ENCODE assay signal across 1 cellular context in genomic region chr4:13484045-13484748, GRCh38.
TF ChIP-seq lines count a peak whose summit lies in the region.

TSS of gene RAB28 (minus strand) at chr4:13484340.

TF ChIP-seq in K562, 482 proteins besides CTCF, POLR2A, EP300 and RAD21 (continued from another document and continues in another):
- TF ChIP-seq VEZF1 (CRISPR knock-in tag; IDR thresholded peaks at IDR 0.05) = peak; percentile 98
- peak; percentile 64 for TF ChIP-seq PHF8 (IDR thresholded peaks at IDR 0.05; ENCODE audit: borderline replicate concordance, low read length)
- TF ChIP-seq SIN3B (IDR thresholded peaks at IDR 0.05; ENCODE audit: low read depth) = peak; percentile 31; the same call in 1 of the 2 replicates
- peak; percentile 27; the same call in 1 of the 2 replicates for TF ChIP-seq ZBTB7A (IDR thresholded peaks at IDR 0.05; ENCODE audit: borderline replicate concordance, control insufficient read depth, low read depth, low read length)
- peak; percentile 70 for TF ChIP-seq CXXC5 (CRISPR knock-in tag; IDR thresholded peaks at IDR 0.05)
- no peak for TF ChIP-seq KDM4B (IDR thresholded peaks at IDR 0.05; ENCODE audit: borderline replicate concordance in 2 of 2, low read depth in 1 of 2)
- TF ChIP-seq TRIM24 (IDR thresholded peaks at IDR 0.05) = peak in 1 of 2 experiments; percentile 28; a peak in 1 of 4 replicates
- TF ChIP-seq EWSR1 (IDR thresholded peaks at IDR 0.05; ENCODE audit: borderline replicate concordance, low read depth, partially characterized antibody) = no peak
- peak in 1 of 2 experiments; percentile 65; a peak in 3 of 4 replicates for TF ChIP-seq MNT (conservative IDR thresholded peaks at IDR 0.05)
- peak; percentile 89 for TF ChIP-seq NFIC (IDR thresholded peaks at IDR 0.05)
- peak; percentile 67 to 94 (median 90) for TF ChIP-seq YY1 (IDR thresholded peaks at IDR 0.05; ENCODE audit: borderline replicate concordance in 1 of 3, control insufficient read depth in 1 of 3, extremely low read depth in 1 of 3, insufficient read depth in 3 of 3, insufficient read length in 1 of 3, insufficient replicate concordance in 2 of 3, low read depth in 1 of 3, low read length in 2 of 3)
- TF ChIP-seq SMC3 (conservative IDR thresholded peaks at IDR 0.05; ENCODE audit: insufficient read depth, low read depth, low read length) = no peak
- TF ChIP-seq NR2C2 (CRISPR knock-in tag; IDR thresholded peaks at IDR 0.05) = no peak
- TF ChIP-seq NR2C2 (tag; IDR thresholded peaks at IDR 0.05) = peak; percentile 60
- peak in 1 of 2 experiments; percentile 0 for TF ChIP-seq E2F6 (IDR thresholded peaks at IDR 0.05; ENCODE audit: borderline replicate concordance in 1 of 2, extremely low read depth in 1 of 2, insufficient read depth in 1 of 2, insufficient read length in 1 of 2, low read depth in 1 of 2, low read length in 1 of 2, poor library complexity in 1 of 2, severe bottlenecking in 1 of 2)
- peak; percentile 49 for TF ChIP-seq RBBP5 (IDR thresholded peaks at IDR 0.05; ENCODE audit: borderline replicate concordance, insufficient read depth, low read length, poor library complexity, severe bottlenecking)
- TF ChIP-seq NCOR1 (IDR thresholded peaks at IDR 0.05) = no peak
- peak; percentile 100 for TF ChIP-seq ATF7 (IDR thresholded peaks at IDR 0.05)
- no peak for TF ChIP-seq HDAC8 (tag; IDR thresholded peaks at IDR 0.05)
- no peak for TF ChIP-seq ZNF609 (CRISPR knock-in tag; IDR thresholded peaks at IDR 0.05; ENCODE audit: borderline replicate concordance)
- 0 out of 2 replicates have a peak, but pooled peaks have one; percentile 6 for TF ChIP-seq ESRRA (IDR thresholded peaks at IDR 0.05; ENCODE audit: borderline replicate concordance, low read depth)
- TF ChIP-seq ATF3 (IDR thresholded peaks at IDR 0.05) = peak; percentile 20; the same call in 1 of the 2 replicates
- TF ChIP-seq ATF3 (CRISPR knock-in tag; conservative IDR thresholded peaks at IDR 0.05) = 0 out of 2 replicates have a peak, but pooled peaks have one; percentile 21
- peak; percentile 42 for TF ChIP-seq POLR2B (IDR thresholded peaks at IDR 0.05; ENCODE audit: low read depth, partially characterized antibody)
- no peak for TF ChIP-seq TFE3 (CRISPR knock-in tag; IDR thresholded peaks at IDR 0.05)
- peak; percentile 22 for TF ChIP-seq NEUROD1 (IDR thresholded peaks at IDR 0.05; ENCODE audit: borderline replicate concordance, low read depth, low read length, partially characterized antibody)
- TF ChIP-seq TFAM (CRISPR knock-in tag; conservative IDR thresholded peaks at IDR 0.05) = no peak
- 0 out of 2 replicates have a peak, but pooled peaks have one; percentile 54 for TF ChIP-seq NBN (IDR thresholded peaks at IDR 0.05; ENCODE audit: low read depth)
- TF ChIP-seq HNRNPK (IDR thresholded peaks at IDR 0.05; ENCODE audit: low read depth, low read length, poor library complexity, severe bottlenecking) = no peak
- peak; percentile 79 for TF ChIP-seq NRF1 (conservative IDR thresholded peaks at IDR 0.05 in 1 of 2, IDR thresholded peaks at IDR 0.05 in 1 of 2)
- peak; percentile 48 for TF ChIP-seq KDM5B (IDR thresholded peaks at IDR 0.05; ENCODE audit: insufficient replicate concordance, low read depth, low read length)
- no peak for TF ChIP-seq ZBTB1 (CRISPR knock-in tag; IDR thresholded peaks at IDR 0.05; ENCODE audit: borderline replicate concordance, low read depth)
- TF ChIP-seq TFAP4 (CRISPR knock-in tag; IDR thresholded peaks at IDR 0.05; ENCODE audit: borderline replicate concordance) = peak; percentile 55; the same call in 1 of the 2 replicates
- TF ChIP-seq NONO (IDR thresholded peaks at IDR 0.05; ENCODE audit: low read depth in 2 of 2, low read length in 1 of 2) = peak in 1 of 2 experiments; percentile 99; a peak in 2 of 4 replicates
- peak; percentile 70 for TF ChIP-seq ZFX (CRISPR knock-in tag; IDR thresholded peaks at IDR 0.05)
- TF ChIP-seq FOXK2 (conservative IDR thresholded peaks at IDR 0.05 in 1 of 2, IDR thresholded peaks at IDR 0.05 in 1 of 2; ENCODE audit: low read depth in 2 of 2) = peak in 1 of 2 experiments; percentile 99; a peak in 2 of 4 replicates
- TF ChIP-seq ZNF639 (CRISPR knock-in tag; conservative IDR thresholded peaks at IDR 0.05 in 1 of 2, IDR thresholded peaks at IDR 0.05 in 1 of 2) = peak in 1 of 2 experiments; percentile 59; a peak in 1 of 4 replicates
- peak; percentile 94 for TF ChIP-seq CREB1 (IDR thresholded peaks at IDR 0.05)
- peak; percentile 86 for TF ChIP-seq CREB1 (CRISPR knock-in tag; IDR thresholded peaks at IDR 0.05)
- peak; percentile 56 for TF ChIP-seq PKNOX1 (IDR thresholded peaks at IDR 0.05)
- TF ChIP-seq NFIX (CRISPR knock-in tag; IDR thresholded peaks at IDR 0.05; ENCODE audit: low read depth) = no peak
- peak; percentile 70 for TF ChIP-seq CTBP1 (IDR thresholded peaks at IDR 0.05; ENCODE audit: borderline replicate concordance)
- TF ChIP-seq DACH1 (IDR thresholded peaks at IDR 0.05; ENCODE audit: partially characterized antibody) = no peak
- TF ChIP-seq ZNF274 (IDR thresholded peaks at IDR 0.05; ENCODE audit: borderline replicate concordance, low read depth, low read length) = no peak
- peak in 1 of 2 experiments; percentile 1; a peak in 1 of 4 replicates for TF ChIP-seq HDAC1 (IDR thresholded peaks at IDR 0.05)
- TF ChIP-seq MTA1 (IDR thresholded peaks at IDR 0.05; ENCODE audit: borderline replicate concordance) = peak; percentile 80
- peak; percentile 60 for TF ChIP-seq TEAD4 (IDR thresholded peaks at IDR 0.05; ENCODE audit: low read length)
- TF ChIP-seq TEAD4 (CRISPR knock-in tag; IDR thresholded peaks at IDR 0.05; ENCODE audit: borderline replicate concordance) = no peak
- no peak for TF ChIP-seq ATF4 (CRISPR knock-in tag; IDR thresholded peaks at IDR 0.05)
- TF ChIP-seq ASH1L (IDR thresholded peaks at IDR 0.05; ENCODE audit: borderline replicate concordance, low read depth, partially characterized antibody) = peak; percentile 81
- TF ChIP-seq SUPT5H (IDR thresholded peaks at IDR 0.05) = peak; percentile 67
